ENCODE assay signal across 29 cellular contexts in the genomic region with DNA sequence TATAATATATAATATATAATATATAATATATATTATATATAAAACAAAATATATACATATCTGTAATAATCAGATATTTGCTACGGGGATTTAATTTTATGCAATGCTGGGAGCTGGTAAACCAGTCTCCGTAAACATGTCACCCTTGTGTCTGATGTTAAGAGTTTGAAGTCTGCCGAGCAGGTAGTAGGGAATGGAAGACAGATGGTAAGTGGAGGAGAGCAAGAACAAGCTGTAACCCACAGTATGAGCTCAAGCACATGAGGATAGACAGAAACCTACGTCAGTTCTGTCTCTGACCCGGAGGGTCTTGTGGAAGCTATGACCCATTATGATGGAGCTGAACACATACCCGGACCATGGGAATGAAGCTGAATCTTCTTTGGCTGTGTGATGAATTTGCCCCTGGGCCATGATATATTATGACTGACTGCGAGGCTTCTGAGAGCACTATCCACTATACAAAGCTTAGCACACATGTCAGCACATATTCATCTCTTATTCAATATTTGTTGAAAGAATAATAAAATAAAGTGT. TPM values are rescaled to one million over a fixed set of nuclear protein-coding genes. Genes with fewer than 3 reads are reported as not detected.
DNase-seq lines count a peak whose midpoint lies in the region; ATAC-seq and TF ChIP-seq lines count a peak whose summit lies in the region.
"Had no signal": no experiment of that assay in that cellular context is flagged by ENCODE, and none has a peak within 500 bp of the region (broad histone marks: within the 10 kb centered on the region; RNA-seq: fewer than 3 reads in every experiment).

No MANE protein-coding gene starts in this region.

- no peaks in the 10 kb centered on the region for H3K36me3 ChIP-seq in ascending aorta
- H3K36me3 ChIP-seq: esophagus squamous epithelium, left lung, prostate gland, sigmoid colon, thoracic aorta, WERI-Rb-1 had no signal

- no peaks in the 10 kb centered on the region for H3K36me3 Mint-ChIP-seq in activated CD4-positive, alpha-beta T cell treated with anti-CD3 and anti-CD28 coated beads for 36 hours (ENCODE audit: low read depth)
- no peaks in the 10 kb centered on the region for H3K36me3 Mint-ChIP-seq in activated CD4-positive, alpha-beta T cell treated with anti-CD3 and anti-CD28 coated beads, Interleukin-2, amount 10 ng/mL, durations not matched to agents 24 days and 14 days (ENCODE audit: low read depth)
- H3K36me3 Mint-ChIP-seq: activated CD8-positive, alpha-beta memory T cell treated with anti-CD3 and anti-CD28 coated beads, Interleukin-2, amount 10 ng/mL, durations not matched to agents 7 days and 5 days; activated naive CD8-positive, alpha-beta T cell; naive B cell; stimulated activated memory B cell treated with anti-CD40 and anti-IgM and Interleukin-4, amounts not matched to agents 10 μg/mL and 1 μg/mL and 100 μg/mL, for 72 hours had no signal

- DNase-seq in activated CD4-positive, alpha-beta T cell treated with anti-CD3 and anti-CD28 coated beads for 36 hours: no peak
- DNase-seq in activated CD4-positive, alpha-beta T cell treated with anti-CD3 and anti-CD28 coated beads, Interleukin-2, amount 10 ng/mL, durations not matched to agents 24 days and 14 days: no peak
- DNase-seq in KBM-7 (peak; percentile 21), SK-N-DZ (ENCODE audit: low spot score) (peak; percentile 7), foreskin melanocyte (peak; percentile 35), ascending aorta (ENCODE audit: low spot score in 2 of 2) (no peak), NOMO-1 treated with DMSO at 0.1 percent for 48 hours (lab: John Stamatoyannopoulos, UW; ENCODE audit: unreplicated experiment) (no peak)
- DNase-seq: activated CD4-positive, alpha-beta T cell treated with anti-CD3 and anti-CD28 coated beads, Interleukin-2, amount 10 ng/mL, durations not matched to agents 7 days and 5 days; activated CD8-positive, alpha-beta memory T cell treated with anti-CD3 and anti-CD28 coated beads, Interleukin-2, amount 10 ng/mL, durations not matched to agents 7 days and 5 days; C1 segment of cervical spinal cord; COR-L47; endodermal cell; esophagus squamous epithelium; left lung; naive B cell; NCI-H146; NCI-H2107; NCI-H510A treated with DMSO at 0.1 percent for 48 hours; sigmoid colon; stimulated activated CD4-positive, alpha-beta T cell treated with anti-CD3 and anti-CD28 coated beads, Interleukin-4, amount 100 ng/mL, for 4 hours; T-helper 9 cell; WERI-Rb-1 had no signal

- no peak overlapping the region for H3K27ac Mint-ChIP-seq in activated CD4-positive, alpha-beta T cell treated with anti-CD3 and anti-CD28 coated beads for 36 hours
- no peak overlapping the region for H3K27ac Mint-ChIP-seq in activated CD4-positive, alpha-beta T cell treated with anti-CD3 and anti-CD28 coated beads, Interleukin-2, amount 10 ng/mL, durations not matched to agents 24 days and 14 days
- H3K27ac Mint-ChIP-seq: activated CD4-positive, alpha-beta T cell treated with anti-CD3 and anti-CD28 coated beads, Interleukin-2, amount 10 ng/mL, durations not matched to agents 7 days and 5 days; activated CD8-positive, alpha-beta memory T cell treated with anti-CD3 and anti-CD28 coated beads, Interleukin-2, amount 10 ng/mL, durations not matched to agents 7 days and 5 days; activated naive CD8-positive, alpha-beta T cell; dendritic cell treated with granulocyte-macrophage colony-stimulating factor and Interleukin-4, amounts not matched to agents 40 ng/mL and 50 ng/mL, for 4 days; endodermal cell; stimulated activated memory B cell treated with anti-CD40 and anti-IgM and Interleukin-4, amounts not matched to agents 10 μg/mL and 1 μg/mL and 100 μg/mL, for 72 hours had no signal

- POLR2A ChIA-PET in activated CD4-positive, alpha-beta T cell treated with anti-CD3 and anti-CD28 coated beads for 36 hours (lab: Charles Lee): no interaction called here

- H3K9me3 ChIP-seq in ascending aorta: no peaks in the 10 kb centered on the region
- H3K9me3 ChIP-seq: esophagus squamous epithelium, left lung, prostate gland, sigmoid colon, thoracic aorta had no signal

- H3K4me3 ChIP-seq in ascending aorta: no peak overlapping the region
- H3K4me3 ChIP-seq: esophagus squamous epithelium, left lung, prostate gland, sigmoid colon, thoracic aorta had no signal

- ATAC-seq in activated CD4-positive, alpha-beta T cell treated with anti-CD3 and anti-CD28 coated beads for 36 hours: peak; percentile 47
- no peak for ATAC-seq in HG02678 (IDR thresholded peaks at IDR 0.05; ENCODE audit: unreplicated experiment)
- ATAC-seq: activated CD8-positive, alpha-beta memory T cell treated with anti-CD3 and anti-CD28 coated beads, Interleukin-2, amount 10 ng/mL, durations not matched to agents 7 days and 5 days; left lung; stimulated activated memory B cell treated with anti-CD40 and anti-IgM and Interleukin-4, amounts not matched to agents 10 μg/mL and 1 μg/mL and 100 μg/mL, for 72 hours had no signal

- H3K4me1 Mint-ChIP-seq in activated CD4-positive, alpha-beta T cell treated with anti-CD3 and anti-CD28 coated beads for 36 hours: no peaks in the 10 kb centered on the region
- no peaks in the 10 kb centered on the region for H3K4me1 Mint-ChIP-seq in activated CD4-positive, alpha-beta T cell treated with anti-CD3 and anti-CD28 coated beads, Interleukin-2, amount 10 ng/mL, durations not matched to agents 24 days and 14 days
- H3K4me1 Mint-ChIP-seq: activated CD4-positive, alpha-beta T cell treated with anti-CD3 and anti-CD28 coated beads, Interleukin-2, amount 10 ng/mL, durations not matched to agents 7 days and 5 days; activated CD8-positive, alpha-beta memory T cell treated with anti-CD3 and anti-CD28 coated beads, Interleukin-2, amount 10 ng/mL, durations not matched to agents 7 days and 5 days; central memory CD8-positive, alpha-beta T cell; naive B cell; stimulated activated memory B cell treated with anti-CD40 and anti-IgM and Interleukin-4, amounts not matched to agents 10 μg/mL and 1 μg/mL and 100 μg/mL, for 72 hours had no signal

- TF ChIP-seq CTCF in ascending aorta (IDR thresholded peaks at IDR 0.05): no peak

- H3K27me3 Mint-ChIP-seq in activated CD4-positive, alpha-beta T cell treated with anti-CD3 and anti-CD28 coated beads for 36 hours: peaks cover 2% of the 10 kb centered on the region
- peaks cover 26% of the 10 kb centered on the region for H3K27me3 Mint-ChIP-seq in activated CD4-positive, alpha-beta T cell treated with anti-CD3 and anti-CD28 coated beads, Interleukin-2, amount 10 ng/mL, durations not matched to agents 24 days and 14 days
- H3K27me3 Mint-ChIP-seq: central memory CD8-positive, alpha-beta T cell; dendritic cell treated with granulocyte-macrophage colony-stimulating factor and Interleukin-4, amounts not matched to agents 40 ng/mL and 50 ng/mL, for 4 days; stimulated activated memory B cell treated with anti-CD40 and anti-IgM and Interleukin-4, amounts not matched to agents 10 μg/mL and 1 μg/mL and 100 μg/mL, for 72 hours had no signal

- no peak overlapping the region for H3K27ac ChIP-seq in ascending aorta
- H3K27ac ChIP-seq: esophagus squamous epithelium, left lung, prostate gland, sigmoid colon, thoracic aorta, WERI-Rb-1 had no signal

- H3K4me3 Mint-ChIP-seq in activated CD4-positive, alpha-beta T cell treated with anti-CD3 and anti-CD28 coated beads for 36 hours: no peak overlapping the region
- H3K4me3 Mint-ChIP-seq in activated CD4-positive, alpha-beta T cell treated with anti-CD3 and anti-CD28 coated beads, Interleukin-2, amount 10 ng/mL, durations not matched to agents 24 days and 14 days: no peak overlapping the region
- H3K4me3 Mint-ChIP-seq: activated CD4-positive, alpha-beta T cell treated with anti-CD3 and anti-CD28 coated beads, Interleukin-2, amount 10 ng/mL, durations not matched to agents 7 days and 5 days; activated CD8-positive, alpha-beta memory T cell treated with anti-CD3 and anti-CD28 coated beads, Interleukin-2, amount 10 ng/mL, durations not matched to agents 7 days and 5 days; activated naive CD8-positive, alpha-beta T cell; central memory CD8-positive, alpha-beta T cell; dendritic cell treated with granulocyte-macrophage colony-stimulating factor and Interleukin-4, amounts not matched to agents 40 ng/mL and 50 ng/mL, for 4 days; endodermal cell; naive B cell; stimulated activated memory B cell treated with anti-CD40 and anti-IgM and Interleukin-4, amounts not matched to agents 10 μg/mL and 1 μg/mL and 100 μg/mL, for 72 hours had no signal

- CTCF ChIA-PET in activated CD4-positive, alpha-beta T cell treated with anti-CD3 and anti-CD28 coated beads for 36 hours (lab: Charles Lee): interaction anchor here (0.6 kb wide), 1 partner anchor 12 kb away, joined by 3 read pairs; no protein-coding TSS in a partner anchor

- H3K9me3 Mint-ChIP-seq in activated CD4-positive, alpha-beta T cell treated with anti-CD3 and anti-CD28 coated beads for 36 hours (ENCODE audit: low read depth): no peaks in the 10 kb centered on the region
- no peaks in the 10 kb centered on the region for H3K9me3 Mint-ChIP-seq in activated CD4-positive, alpha-beta T cell treated with anti-CD3 and anti-CD28 coated beads, Interleukin-2, amount 10 ng/mL, durations not matched to agents 24 days and 14 days
- H3K9me3 Mint-ChIP-seq: activated CD4-positive, alpha-beta T cell treated with anti-CD3 and anti-CD28 coated beads, Interleukin-2, amount 10 ng/mL, durations not matched to agents 7 days and 5 days; central memory CD8-positive, alpha-beta T cell; dendritic cell treated with granulocyte-macrophage colony-stimulating factor and Interleukin-4, amounts not matched to agents 40 ng/mL and 50 ng/mL, for 4 days; endodermal cell; naive B cell; stimulated activated memory B cell treated with anti-CD40 and anti-IgM and Interleukin-4, amounts not matched to agents 10 μg/mL and 1 μg/mL and 100 μg/mL, for 72 hours had no signal

- H3K4me1 ChIP-seq in ascending aorta: no peaks in the 10 kb centered on the region
- H3K4me1 ChIP-seq: esophagus squamous epithelium, left lung, prostate gland, sigmoid colon had no signal

- intact Hi-C loops in activated CD4-positive, alpha-beta T cell treated with anti-CD3 and anti-CD28 coated beads for 36 hours (cut with DNase I, micrococcal nuclease): loop anchor here (2.0 to 5.0 kb wide), 3 partner anchors 63 to 745 kb away; no protein-coding TSS in a partner anchor
- intact Hi-C loops in activated CD4-positive, alpha-beta T cell treated with anti-CD3 and anti-CD28 coated beads, Interleukin-2, amount 10 ng/mL, durations not matched to agents 24 days and 14 days (cut with micrococcal nuclease): loop anchor here (2.0 kb wide), 2 partner anchors 69 to 277 kb away; no protein-coding TSS in a partner anchor
- intact Hi-C loops in ascending aorta (cut with DNase I): no loop called here

- in situ Hi-C loops in KBM-7 (cut with MboI; ENCODE audit: low pct_unique_long_range_greater_than_20kb, low sequenced_read_pairs): no loop called here

- no peaks in the 10 kb centered on the region for H3K27me3 ChIP-seq in ascending aorta
- H3K27me3 ChIP-seq: esophagus squamous epithelium, left lung, sigmoid colon had no signal

RNA-seq across cellular contexts. Expression of gene TIGD2, which starts 46.2 kb away (rescaled TPM):
- total RNA-seq in activated CD4-positive, alpha-beta T cell treated with anti-CD3 and anti-CD28 coated beads for 36 hours: 1 to 10 TPM; 2.1 to 2.3 TPM
- 2.6 and 3.5 TPM in 2 replicates for total RNA-seq in activated CD4-positive, alpha-beta T cell treated with anti-CD3 and anti-CD28 coated beads, Interleukin-2, amount 10 ng/mL, durations not matched to agents 24 days and 14 days
- polyA plus RNA-seq in SK-N-DZ (2014; cell fraction: cytosol; rRNA removed): 6.2 and 7.1 TPM in 2 replicates
- polyA plus RNA-seq in SK-N-DZ (2014; cell fraction: nucleus; rRNA removed): 3.1 and 3.4 TPM in 2 replicates
- total RNA-seq in ascending aorta: 0.21 TPM

Comparison
In these comparisons a context has a peak if more than half of its experiments do, and no peak if none do; other contexts are left out.
1. DNase-seq: peak in KBM-7 (single experiment), SK-N-DZ (single experiment) and foreskin melanocyte (single experiment); none in activated CD4-positive, alpha-beta T cell treated with anti-CD3 and anti-CD28 coated beads for 36 hours (single experiment), activated CD4-positive, alpha-beta T cell treated with anti-CD3 and anti-CD28 coated beads, Interleukin-2, amount 10 ng/mL, durations not matched to agents 24 days and 14 days (single experiment), ascending aorta (0 of 2) and NOMO-1 treated with DMSO at 0.1 percent for 48 hours (single experiment).